Comparison of ENCODE assay signal across 9 cellular contexts in the genomic region with DNA sequence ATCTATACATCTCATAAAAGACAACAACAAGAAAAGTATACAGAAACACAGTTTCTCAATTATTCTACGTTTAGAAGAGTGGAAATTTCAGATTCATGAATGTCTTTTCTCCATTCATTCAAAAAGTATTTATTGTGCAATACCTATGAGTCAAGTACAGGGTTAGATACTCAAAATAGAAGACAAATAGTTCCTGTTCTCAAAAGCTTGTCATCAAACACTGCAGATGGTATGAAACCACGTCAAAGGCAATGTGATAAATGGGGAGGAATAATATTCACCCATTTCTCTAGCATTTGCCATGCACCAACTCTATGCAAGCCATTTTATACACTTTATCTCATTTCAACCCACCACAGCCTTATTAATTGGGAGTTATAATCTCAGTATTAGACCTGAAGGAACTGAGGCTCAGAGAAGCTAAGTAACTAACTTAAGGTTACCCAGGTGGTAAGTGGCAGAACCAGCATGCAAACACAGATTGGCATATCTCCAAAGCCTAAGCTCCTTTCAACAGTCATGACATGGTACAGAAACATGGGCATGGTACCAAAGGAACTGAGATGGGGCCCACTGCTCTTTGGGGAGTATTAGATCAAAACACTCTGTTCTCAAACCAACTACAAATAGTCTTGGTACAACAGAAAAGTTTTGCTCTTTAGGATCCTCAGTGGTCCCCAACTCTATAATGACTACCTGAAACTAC.
A peak's percentile ranks its signal among the peaks of the same experiment; 100 is the strongest.
DNase-seq lines count a peak whose midpoint lies in the region; ATAC-seq lines count a peak whose summit lies in the region.
"Had no signal": no experiment of that assay in that cellular context is flagged by ENCODE, and none has a peak within 500 bp of the region (broad histone marks: within the 10 kb centered on the region; RNA-seq: fewer than 3 reads in every experiment).

No MANE protein-coding gene starts in this region.

- intact Hi-C loops in sciatic nerve (cut with DNase I): no loop called here

- DNase-seq in HCEC 1CT: peak; percentile 96
- DNase-seq in RPMI7951 (ENCODE audit: low read depth): peak; percentile 86
- DNase-seq in fibroblast of peridontal ligament (ENCODE audit: extremely low read depth): peak; percentile 91
- DNase-seq in sciatic nerve (ENCODE audit: low spot score): no peak
- DNase-seq in occipital lobe (lab: John Stamatoyannopoulos, UW): no peak
- DNase-seq: GOT3 had no signal

- peak; percentile 90 for ATAC-seq in sciatic nerve
- no peak for ATAC-seq in GM21447 (IDR thresholded peaks at IDR 0.05; ENCODE audit: unreplicated experiment)
- ATAC-seq in GM21360 (IDR thresholded peaks at IDR 0.05; ENCODE audit: unreplicated experiment): no peak
- ATAC-seq in GM21528 (IDR thresholded peaks at IDR 0.05; ENCODE audit: low FRiP score, unreplicated experiment): no peak

Comparison
In these comparisons a context has a peak if more than half of its experiments do, and no peak if none do; other contexts are left out.
1. DNase-seq: peak in HCEC 1CT (single experiment), RPMI7951 (single experiment) and fibroblast of peridontal ligament (single experiment); none in sciatic nerve (single experiment) and occipital lobe (single experiment).